ENCODE assay signal across 1 cellular context in genomic region chr19:39427707-39428106, GRCh38.
TF ChIP-seq lines count a peak whose summit lies in the region.

No MANE protein-coding gene starts in this region.

TF ChIP-seq in HepG2, 621 proteins besides CTCF, POLR2A, EP300 and RAD21:
- TF ChIP-seq HES4 (CRISPR knock-in tag; IDR thresholded peaks at IDR 0.05; ENCODE audit: borderline replicate concordance) (0 out of 2 replicates have a peak, but pooled peaks have one; percentile 38), TSC22D2 (CRISPR knock-in tag; IDR thresholded peaks at IDR 0.05; ENCODE audit: borderline replicate concordance) (0 out of 2 replicates have a peak, but pooled peaks have one; percentile 10), ZNF768 (CRISPR knock-in tag; IDR thresholded peaks at IDR 0.05) (peak; percentile 88), ZNF230 (CRISPR knock-in tag; IDR thresholded peaks at IDR 0.05) (0 out of 2 replicates have a peak, but pooled peaks have one; percentile 53), IRF9 (CRISPR knock-in tag; IDR thresholded peaks at IDR 0.05; ENCODE audit: borderline replicate concordance) (0 out of 2 replicates have a peak, but pooled peaks have one; percentile 11), ZNF660 (CRISPR knock-in tag; IDR thresholded peaks at IDR 0.05; ENCODE audit: borderline replicate concordance, low read depth) (no peak), ZNF318 (CRISPR knock-in tag; IDR thresholded peaks at IDR 0.05) (0 out of 2 replicates have a peak, but pooled peaks have one; percentile 52), MAX (IDR thresholded peaks at IDR 0.05) (0 out of 2 replicates have a peak, but pooled peaks have one; percentile 20), HINFP (CRISPR knock-in tag; IDR thresholded peaks at IDR 0.05; ENCODE audit: low read depth) (0 out of 2 replicates have a peak, but pooled peaks have one; percentile 29), ZNF451 (CRISPR knock-in tag; IDR thresholded peaks at IDR 0.05) (no peak)
